ENCODE assay signal across 14 cellular contexts in genomic region chr12:116552750-116553383, GRCh38. TPM values are rescaled to one million over a fixed set of nuclear protein-coding genes. Genes with fewer than 3 reads are reported as not detected.
DNase-seq lines count a peak whose midpoint lies in the region; ATAC-seq and TF ChIP-seq lines count a peak whose summit lies in the region.
"Had no signal": no experiment of that assay in that cellular context is flagged by ENCODE, and none has a peak within 500 bp of the region (broad histone marks: within the 10 kb centered on the region; RNA-seq: fewer than 3 reads in every experiment).

No MANE protein-coding gene starts in this region.

- H3K36me3 ChIP-seq in GM23338 (ENCODE audit: insufficient read depth) (no peaks in the 10 kb centered on the region; the same call in 1 of the 2 replicates), SK-N-MC (ENCODE audit: insufficient read depth, low read length) (no peaks in the 10 kb centered on the region), BE2C (no peaks in the 10 kb centered on the region)
- H3K36me3 ChIP-seq: SJSA1 had no signal

- no peak overlapping the region for H3K27ac ChIP-seq in GM23338 (ENCODE audit: low read depth)
- H3K27ac ChIP-seq in SK-N-MC, result peak overlapping the region; percentile 89
- peak overlapping the region; percentile 20 for H3K27ac ChIP-seq in layer of hippocampus (ENCODE audit: low read depth, low read length)
- peak overlapping the region; percentile 27 for H3K27ac ChIP-seq in temporal lobe (ENCODE audit: low read depth, low read length)
- H3K27ac ChIP-seq: SJSA1 had no signal

- no peak overlapping the region for H3K4me3 Mint-ChIP-seq in GM23338

- peaks cover 2% of the 10 kb centered on the region for H3K27me3 Mint-ChIP-seq in GM23338 (ENCODE audit: insufficient read depth, low read depth, poor library complexity)

- no peak overlapping the region for H3K4me2 ChIP-seq in GM23338

- DNase-seq in GM23338 (ENCODE audit: low spot score), result no peak
- DNase-seq in SK-N-MC (ENCODE audit: low read depth, low spot score), result no peak
- no peak for DNase-seq in NCI-H1694 treated with DMSO at 0.1 percent for 48 hours (lab: John Stamatoyannopoulos, UW)
- no peak for DNase-seq in BE2C
- DNase-seq: C1 segment of cervical spinal cord, COR-L47, NCI-H1417, NCI-H2029, NCI-H2171 treated with DMSO at 0.1 percent for 48 hours, NCI-H82 had no signal

- no peaks in the 10 kb centered on the region for H3K9me3 Mint-ChIP-seq in GM23338

- no peak for TF ChIP-seq CTCF in GM23338 (conservative IDR thresholded peaks at IDR 0.05; ENCODE audit: low read depth in 2 of 2)
- TF ChIP-seq CTCF in BE2C (IDR thresholded peaks at IDR 0.05; ENCODE audit: low read depth, low read length), result no peak

- ATAC-seq in GM23338 (no peak), GM19455 (IDR thresholded peaks at IDR 0.05; ENCODE audit: unreplicated experiment) (no peak)

- no peaks in the 10 kb centered on the region for H3K27me3 ChIP-seq in GM23338 (ENCODE audit: insufficient read depth)
- no peaks in the 10 kb centered on the region for H3K27me3 ChIP-seq in layer of hippocampus (ENCODE audit: control insufficient read depth, insufficient read depth, low read length)
- no peaks in the 10 kb centered on the region for H3K27me3 ChIP-seq in BE2C
- H3K27me3 ChIP-seq: SJSA1 had no signal

- H3K4me1 ChIP-seq in GM23338 (ENCODE audit: insufficient read depth), result no peaks in the 10 kb centered on the region
- 0 out of 2 replicates have a peak, but pooled peaks cover 3% of the 10 kb centered on the region for H3K4me1 ChIP-seq in BE2C

- H3K27ac Mint-ChIP-seq in GM23338, result no peak overlapping the region

- H3K9ac ChIP-seq in SK-N-MC (ENCODE audit: insufficient read length), result peak overlapping the region; percentile 56

- no peaks in the 10 kb centered on the region for H3F3A ChIP-seq in GM23338 (replicated peaks; ENCODE audit: low read depth)

- H2AFZ ChIP-seq in GM23338, result 0 out of 2 replicates have a peak overlapping the region, but pooled peaks have one; percentile 59

- H3K9me3 ChIP-seq in SK-N-MC (ENCODE audit: low read depth, low read length) (0 out of 2 replicates have a peak, but pooled peaks cover 4% of the 10 kb centered on the region), BE2C (no peaks in the 10 kb centered on the region)
- H3K9me3 ChIP-seq: SJSA1 had no signal

- peaks cover 2% of the 10 kb centered on the region; the same call in 2 of the 3 replicates for H3K4me1 Mint-ChIP-seq in GM23338

- no peaks in the 10 kb centered on the region for H3K36me3 Mint-ChIP-seq in GM23338 (ENCODE audit: low read depth)

- no peak overlapping the region for H3K4me3 ChIP-seq in GM23338
- no peak overlapping the region for H3K4me3 ChIP-seq in SK-N-MC
- no peak overlapping the region for H3K4me3 ChIP-seq in BE2C (ENCODE audit: low read depth, low read length)
- H3K4me3 ChIP-seq: SJSA1 had no signal

- no peaks in the 10 kb centered on the region for H4K20me1 ChIP-seq in GM23338 (replicated peaks; ENCODE audit: insufficient read depth)

- H3K79me2 ChIP-seq in GM23338 (replicated peaks; ENCODE audit: insufficient read depth), result no peaks in the 10 kb centered on the region

- 0 out of 2 replicates have a peak, but pooled peaks cover 3% of the 10 kb centered on the region for H3K9me2 ChIP-seq in GM23338 (ENCODE audit: insufficient read depth)

TF ChIP-seq in GM23338, 12 proteins besides CTCF, POLR2A, EP300 and RAD21:
- no peak for TF ChIP-seq EZH2 (IDR thresholded peaks at IDR 0.05; ENCODE audit: low read depth, unreplicated experiment)
- no peak for TF ChIP-seq JUNB (IDR thresholded peaks at IDR 0.05; ENCODE audit: unreplicated experiment)
- TF ChIP-seq POLR2AphosphoS5 (IDR thresholded peaks at IDR 0.05; ENCODE audit: low read depth), result no peak
- no peak for TF ChIP-seq REST (IDR thresholded peaks at IDR 0.05; ENCODE audit: unreplicated experiment)

RNA-seq across cellular contexts. Expression of gene MAP1LC3B2, which starts 6.3 kb away (rescaled TPM):
- 0.54 and 1.3 TPM in 2 replicates for total RNA-seq in GM23338 (2014; rRNA removed; shearing (Covaris generic))
- polyA plus RNA-seq in GM23338 (2016; fragmentation: Nextera tagmentation; extraction: Ambion mirVana), result 6.7 and 9.4 TPM in 2 replicates
- total RNA-seq in temporal lobe, result 1.2 TPM
- 20.7 TPM for polyA plus RNA-seq in BE2C (2012; ENCODE audit: insufficient read depth, insufficient read length, low read depth)
